13 cellular contexts compared by ENCODE assay signal in the genomic region with DNA sequence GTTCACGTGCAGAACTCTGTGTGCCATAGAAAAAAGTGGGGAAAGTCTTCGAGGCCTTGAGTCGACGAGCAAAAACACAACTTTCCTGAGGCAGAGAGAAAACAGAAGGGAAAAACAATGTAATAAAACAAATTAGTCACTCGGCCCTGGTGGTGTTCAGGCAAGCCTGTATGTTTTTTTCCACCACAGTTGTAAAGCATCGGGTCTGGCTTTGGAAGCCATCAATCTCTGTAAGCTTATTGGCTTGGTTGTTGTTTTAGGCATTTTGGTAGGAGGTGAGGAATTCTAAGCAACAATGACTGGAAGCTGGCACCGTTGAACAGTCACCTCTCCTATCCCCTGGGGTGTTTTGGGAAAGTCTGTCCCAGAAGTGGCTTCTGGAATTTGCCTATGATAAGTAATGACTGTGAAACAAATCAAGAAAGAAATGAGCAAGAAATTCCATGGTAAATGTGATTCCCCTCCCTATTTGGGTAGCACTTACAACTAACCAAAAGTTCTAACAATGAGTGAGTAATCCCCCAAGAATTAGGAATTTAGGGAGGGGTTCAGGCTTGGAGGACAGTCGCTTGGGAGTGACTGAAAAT. TPM values are rescaled to one million over a fixed set of nuclear protein-coding genes. Genes with fewer than 3 reads are reported as not detected.
DNase-seq lines count a peak whose midpoint lies in the region; ATAC-seq, FAIRE-seq and TF ChIP-seq lines count a peak whose summit lies in the region.
"Had no signal": no experiment of that assay in that cellular context is flagged by ENCODE, and none has a peak within 500 bp of the region (broad histone marks: within the 10 kb centered on the region; RNA-seq: fewer than 3 reads in every experiment).

No MANE protein-coding gene starts in this region.

- no peak for TF ChIP-seq POLR2A in H54 (IDR thresholded peaks at IDR 0.05; ENCODE audit: low read depth, low read length)

- peak overlapping the region; percentile 94 to 97 for H3K27ac ChIP-seq in ascending aorta
- H3K27ac ChIP-seq in subcutaneous abdominal adipose tissue (ENCODE audit: low read depth, low read length): peak overlapping the region; percentile 84
- H3K27ac ChIP-seq: hepatocyte had no signal

- no peaks in the 10 kb centered on the region for H3K9me3 ChIP-seq in ascending aorta
- no peaks in the 10 kb centered on the region for H3K9me3 ChIP-seq in subcutaneous abdominal adipose tissue (ENCODE audit: control insufficient read depth in 5 of 5, low read length in 5 of 5)

- H3K36me3 Mint-ChIP-seq in glutamatergic neuron (ENCODE audit: unreplicated experiment) (no peaks in the 10 kb centered on the region), CD14-positive monocyte (no peaks in the 10 kb centered on the region)
- H3K36me3 Mint-ChIP-seq: natural killer cell treated with Interleukin-12 subunit alpha and Interleukin-12 subunit beta and Interleukin-15 and Interleukin-18, amount 100 ng/mL, for 72 hours had no signal

- ATAC-seq in HG02571 (IDR thresholded peaks at IDR 0.05; ENCODE audit: unreplicated experiment) (no peak), HG03139 (IDR thresholded peaks at IDR 0.05; ENCODE audit: unreplicated experiment) (no peak)
- ATAC-seq: activated CD4-positive, alpha-beta T cell treated with anti-CD3 and anti-CD28 coated beads for 36 hours; activated naive CD8-positive, alpha-beta T cell treated with anti-CD3 and anti-CD28 coated beads, Interleukin-2, amount 50 U/mL, for 24 hours; natural killer cell treated with Interleukin-12 subunit alpha and Interleukin-12 subunit beta and Interleukin-15 and Interleukin-18, amount 100 ng/mL, for 72 hours had no signal

- no peak for FAIRE-seq in H54 (lab: Jason Lieb, UNC)

- H3K27ac Mint-ChIP-seq in glutamatergic neuron (ENCODE audit: unreplicated experiment) (no peak overlapping the region), CD14-positive monocyte (no peak overlapping the region)
- H3K27ac Mint-ChIP-seq: activated CD4-positive, alpha-beta T cell treated with anti-CD3 and anti-CD28 coated beads for 36 hours; activated naive CD8-positive, alpha-beta T cell treated with anti-CD3 and anti-CD28 coated beads, Interleukin-2, amount 50 U/mL, for 24 hours; natural killer cell treated with Interleukin-12 subunit alpha and Interleukin-12 subunit beta and Interleukin-15 and Interleukin-18, amount 100 ng/mL, for 72 hours had no signal

- peaks cover 3% of the 10 kb centered on the region for H3K27me3 Mint-ChIP-seq in glutamatergic neuron (ENCODE audit: unreplicated experiment)
- H3K27me3 Mint-ChIP-seq in CD14-positive monocyte (ENCODE audit: low read depth in 3 of 3): peaks cover 44 to 60% (median 45%) of the 10 kb centered on the region in 3 donors

- H3K27me3 ChIP-seq in ascending aorta (no peaks in the 10 kb centered on the region), subcutaneous abdominal adipose tissue (ENCODE audit: control insufficient read depth in 5 of 5, insufficient read depth in 4 of 5, low read length in 5 of 5) (peaks cover 17 to 43% (median 27%) of the 10 kb centered on the region in 5 donors)

- H3K4me1 Mint-ChIP-seq in glutamatergic neuron (ENCODE audit: low read depth, unreplicated experiment) (peaks cover 31% of the 10 kb centered on the region), CD14-positive monocyte (no peaks in the 10 kb centered on the region)

- DNase-seq in H54 (ENCODE audit: insufficient read length, low spot score) (peak; percentile 57), ascending aorta (ENCODE audit: low spot score in 2 of 2) (peak in 1 of 2 donors; percentile 74), glutamatergic neuron (no peak), CD14-positive monocyte (ENCODE audit: low spot score) (no peak), COR-L47 (lab: John Stamatoyannopoulos, UW) (no peak)
- DNase-seq: activated CD4-positive, alpha-beta T cell treated with anti-CD3 and anti-CD28 coated beads for 36 hours; activated naive CD8-positive, alpha-beta T cell treated with anti-CD3 and anti-CD28 coated beads, Interleukin-2, amount 50 U/mL, for 24 hours; NCI-H1092 treated with DMSO at 0.1 percent for 48 hours had no signal

- H3K4me3 ChIP-seq in ascending aorta (peak overlapping the region in 1 of 2 donors; percentile 94), subcutaneous abdominal adipose tissue (ENCODE audit: low read depth in 1 of 5, low read length in 5 of 5) (peak overlapping the region in 1 of 5 donors; percentile 58)
- H3K4me3 ChIP-seq: hepatocyte had no signal

- H3K4me3 Mint-ChIP-seq in glutamatergic neuron (ENCODE audit: unreplicated experiment) (peak overlapping the region; percentile 84), CD14-positive monocyte (peak overlapping the region in 1 of 2 donors; percentile 19)
- H3K4me3 Mint-ChIP-seq: activated CD4-positive, alpha-beta T cell treated with anti-CD3 and anti-CD28 coated beads for 36 hours; activated naive CD8-positive, alpha-beta T cell treated with anti-CD3 and anti-CD28 coated beads, Interleukin-2, amount 50 U/mL, for 24 hours; natural killer cell treated with Interleukin-12 subunit alpha and Interleukin-12 subunit beta and Interleukin-15 and Interleukin-18, amount 100 ng/mL, for 72 hours had no signal

- no peak for TF ChIP-seq CTCF in ascending aorta (IDR thresholded peaks at IDR 0.05)
- no peak for TF ChIP-seq CTCF in glutamatergic neuron (IDR thresholded peaks at IDR 0.05; ENCODE audit: partially characterized antibody, unreplicated experiment)
- no peak for TF ChIP-seq CTCF in CD14-positive monocyte (IDR thresholded peaks at IDR 0.05)

- H3K4me1 ChIP-seq in ascending aorta: peaks cover 9 to 42% of the 10 kb centered on the region in 2 donors
- H3K4me1 ChIP-seq in subcutaneous abdominal adipose tissue (ENCODE audit: control insufficient read depth in 5 of 5, insufficient read depth in 5 of 5, low read length in 5 of 5): peaks cover 0 to 54% (median 9%) of the 10 kb centered on the region in 5 donors

- H3K9me3 Mint-ChIP-seq in glutamatergic neuron (ENCODE audit: unreplicated experiment) (peaks cover 1% of the 10 kb centered on the region), CD14-positive monocyte (peaks cover 0 to 7% (median 1%) of the 10 kb centered on the region in 7 donors)
- H3K9me3 Mint-ChIP-seq: activated naive CD8-positive, alpha-beta T cell treated with anti-CD3 and anti-CD28 coated beads, Interleukin-2, amount 50 U/mL, for 24 hours; natural killer cell treated with Interleukin-12 subunit alpha and Interleukin-12 subunit beta and Interleukin-15 and Interleukin-18, amount 100 ng/mL, for 72 hours had no signal

- peak overlapping the region in 1 of 5 donors; percentile 19 for H3K9ac ChIP-seq in subcutaneous abdominal adipose tissue (ENCODE audit: low read length in 5 of 5)

- intact Hi-C loops in ascending aorta (cut with DNase I): loop anchor here (2.0 to 5.0 kb wide), 5 partner anchors 69 to 763 kb away; no protein-coding TSS in a partner anchor
- intact Hi-C loops in CD14-positive monocyte (cut with micrococcal nuclease): no loop called here

- no peaks in the 10 kb centered on the region for H3K36me3 ChIP-seq in ascending aorta
- no peaks in the 10 kb centered on the region for H3K36me3 ChIP-seq in subcutaneous abdominal adipose tissue (ENCODE audit: control insufficient read depth in 5 of 5, insufficient read depth in 5 of 5, low read length in 5 of 5)

RNA-seq across cellular contexts. Expression of a gene that starts 2.8 kb away (rescaled TPM):
- total RNA-seq in ascending aorta: 160 TPM
- total RNA-seq in glutamatergic neuron (ENCODE audit: unreplicated experiment): 81.1 TPM
- under 1 TPM; 0.13 to 0.19 TPM for polyA plus RNA-seq in CD14-positive monocyte
- total RNA-seq: activated CD4-positive, alpha-beta T cell treated with anti-CD3 and anti-CD28 coated beads for 36 hours; natural killer cell treated with Interleukin-12 subunit alpha and Interleukin-12 subunit beta and Interleukin-15 and Interleukin-18, amount 100 ng/mL, for 72 hours had no signal
